ENCODE assay signal across 10 cellular contexts in genomic region chrX:112678831-112679230, GRCh38. TPM values are rescaled to one million over a fixed set of nuclear protein-coding genes. Genes with fewer than 3 reads are reported as not detected.
A peak's percentile ranks its signal among the peaks of the same experiment; 100 is the strongest.
DNase-seq lines count a peak whose midpoint lies in the region; ATAC-seq and TF ChIP-seq lines count a peak whose summit lies in the region.
"Had no signal": no experiment of that assay in that cellular context is flagged by ENCODE, and none has a peak within 500 bp of the region (broad histone marks: within the 10 kb centered on the region; RNA-seq: fewer than 3 reads in every experiment).

No MANE protein-coding gene starts in this region.

- ATAC-seq in GM19043 (IDR thresholded peaks at IDR 0.05; ENCODE audit: low read depth, unreplicated experiment): peak; percentile 32
- ATAC-seq in HG02642 (IDR thresholded peaks at IDR 0.05; ENCODE audit: poor library complexity, unreplicated experiment): peak; percentile 71
- ATAC-seq in natural killer cell treated with Interleukin-12 subunit alpha and Interleukin-12 subunit beta and Interleukin-15 and Interleukin-18, amount 100 ng/mL, for 72 hours: no peak
- ATAC-seq in Right ventricle myocardium superior (ENCODE audit: poor library complexity): no peak

- H3K4me3 Mint-ChIP-seq in natural killer cell treated with Interleukin-12 subunit alpha and Interleukin-12 subunit beta and Interleukin-15 and Interleukin-18, amount 100 ng/mL, for 72 hours: peak overlapping the region; percentile 78

- H3K27me3 ChIP-seq in Loucy (ENCODE audit: insufficient read depth, low read length, poor library complexity, severe bottlenecking): no peaks in the 10 kb centered on the region

- H3K4me3 ChIP-seq in Loucy (ENCODE audit: low read length, poor library complexity, severe bottlenecking): peak overlapping the region; percentile 82

- H3K27me3 Mint-ChIP-seq in natural killer cell treated with Interleukin-12 subunit alpha and Interleukin-12 subunit beta and Interleukin-15 and Interleukin-18, amount 100 ng/mL, for 72 hours: peaks cover 0 to 5% of the 10 kb centered on the region in 2 donors

- intact Hi-C loops in Right ventricle myocardium superior (cut with DNase I): no loop called here

- no peaks in the 10 kb centered on the region for H4K20me1 ChIP-seq in Loucy (ENCODE audit: insufficient read depth, low read length, poor library complexity, severe bottlenecking)

- no peaks in the 10 kb centered on the region for H3K36me3 ChIP-seq in Loucy (ENCODE audit: insufficient read depth, low read length)

- H3K4me1 Mint-ChIP-seq in natural killer cell treated with Interleukin-12 subunit alpha and Interleukin-12 subunit beta and Interleukin-15 and Interleukin-18, amount 100 ng/mL, for 72 hours (ENCODE audit: low read depth in 2 of 2): peaks cover 7 to 11% of the 10 kb centered on the region in 2 donors

- H3K4me2 ChIP-seq in Loucy (ENCODE audit: low read depth, low read length, poor library complexity, severe bottlenecking): peak overlapping the region; percentile 82

- no peak for DNase-seq in natural killer cell treated with Interleukin-12 subunit alpha and Interleukin-12 subunit beta and Interleukin-15 and Interleukin-18, amount 100 ng/mL, for 72 hours (ENCODE audit: low spot score)
- DNase-seq in Right ventricle myocardium superior (no peak), KBM-7 (no peak), HT-29 (ENCODE audit: low spot score) (no peak)
- DNase-seq: dorsolateral prefrontal cortex, NCI-H2029 treated with DMSO at 0.1 percent for 48 hours had no signal

- H3K9me3 ChIP-seq in Loucy (ENCODE audit: insufficient read depth, low read depth, low read length): no peaks in the 10 kb centered on the region

- TF ChIP-seq CTCF in Loucy (conservative IDR thresholded peaks at IDR 0.05; ENCODE audit: low read length): no peak

- in situ Hi-C loops in KBM-7 (cut with MboI; ENCODE audit: low pct_unique_long_range_greater_than_20kb, low sequenced_read_pairs): no loop called here

- no peak overlapping the region for H2AFZ ChIP-seq in Loucy (ENCODE audit: low read length)

- H3K9me3 Mint-ChIP-seq in natural killer cell treated with Interleukin-12 subunit alpha and Interleukin-12 subunit beta and Interleukin-15 and Interleukin-18, amount 100 ng/mL, for 72 hours: no peaks in the 10 kb centered on the region

- H3K27ac Mint-ChIP-seq in natural killer cell treated with Interleukin-12 subunit alpha and Interleukin-12 subunit beta and Interleukin-15 and Interleukin-18, amount 100 ng/mL, for 72 hours: peak overlapping the region; percentile 20 to 33

- peaks cover 62% of the 10 kb centered on the region for H3K4me1 ChIP-seq in Loucy (ENCODE audit: insufficient read depth, low read length, poor library complexity, severe bottlenecking)

- peaks cover 3% of the 10 kb centered on the region for H3F3A ChIP-seq in Loucy (ENCODE audit: low read depth)

- H3K36me3 Mint-ChIP-seq in natural killer cell treated with Interleukin-12 subunit alpha and Interleukin-12 subunit beta and Interleukin-15 and Interleukin-18, amount 100 ng/mL, for 72 hours: no peaks in the 10 kb centered on the region

- H3K9me2 ChIP-seq in Loucy (replicated peaks; ENCODE audit: low read depth, low read length): no peaks in the 10 kb centered on the region

- peak overlapping the region; percentile 89 for H3K9ac ChIP-seq in Loucy (ENCODE audit: low read depth, low read length, poor library complexity, severe bottlenecking)

- peaks cover 10% of the 10 kb centered on the region; the same call in 1 of the 2 replicates for H3K79me2 ChIP-seq in Loucy (ENCODE audit: insufficient read depth, low read length)

RNA-seq across cellular contexts. Expression of gene LHFPL1, which starts 0.9 kb away (rescaled TPM):
- total RNA-seq in natural killer cell treated with Interleukin-12 subunit alpha and Interleukin-12 subunit beta and Interleukin-15 and Interleukin-18, amount 100 ng/mL, for 72 hours: not detected
- total RNA-seq in Right ventricle myocardium superior: 0.38 TPM
- total RNA-seq in HT-29 (2014; rRNA removed; shearing (Covaris generic)): not detected in 2 replicates
- total RNA-seq: left lobe of liver had no signal

Comparison
In these comparisons a context has a peak if more than half of its experiments do, and no peak if none do; other contexts are left out.
1. ATAC-seq: peak in GM19043 (single experiment) and HG02642 (single experiment); none in natural killer cell treated with Interleukin-12 subunit alpha and Interleukin-12 subunit beta and Interleukin-15 and Interleukin-18, amount 100 ng/mL, for 72 hours (0 of 2) and Right ventricle myocardium superior (single experiment).